ENCODE assay signal across 15 cellular contexts in the genomic region with DNA sequence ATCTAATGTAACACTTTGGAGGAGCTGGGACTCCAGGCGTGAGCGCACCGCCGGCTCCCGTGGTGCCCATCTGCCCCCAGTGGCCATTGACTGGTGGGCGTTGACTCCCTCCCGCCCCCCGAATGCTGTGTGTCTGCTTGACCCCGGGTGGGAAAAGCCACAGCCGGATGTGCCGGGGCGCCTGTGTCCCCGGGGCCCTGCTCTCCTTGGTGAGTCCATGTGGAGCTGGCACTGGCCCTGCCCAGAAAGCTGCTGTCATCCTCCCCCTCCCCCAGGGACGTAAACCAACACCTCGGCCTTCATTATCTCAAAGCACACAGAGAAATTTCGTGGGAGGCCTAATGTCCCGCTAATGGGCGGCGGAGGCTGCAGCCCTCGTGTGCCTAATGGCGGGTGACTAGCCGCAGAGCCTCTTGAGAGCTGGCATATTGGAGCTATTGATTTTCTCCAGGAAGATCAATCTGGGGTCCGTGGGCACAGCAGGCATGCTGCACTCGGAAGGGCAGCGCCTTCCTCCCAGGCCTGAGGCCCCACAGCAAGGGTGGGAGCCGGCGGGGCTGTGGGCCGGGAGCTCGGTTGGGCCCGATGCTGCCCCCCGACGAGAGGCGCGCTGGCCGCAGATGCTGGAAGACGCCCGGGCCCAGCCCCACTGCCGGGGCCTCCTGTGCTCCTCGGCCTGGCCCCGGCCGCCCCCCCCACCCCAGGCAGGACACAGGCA. TPM values are rescaled to one million over a fixed set of nuclear protein-coding genes. Genes with fewer than 3 reads are reported as not detected.
A peak's percentile ranks its signal among the peaks of the same experiment; 100 is the strongest.
DNase-seq lines count a peak whose midpoint lies in the region; ATAC-seq, FAIRE-seq and TF ChIP-seq lines count a peak whose summit lies in the region.
"Had no signal": no experiment of that assay in that cellular context is flagged by ENCODE, and none has a peak within 500 bp of the region (broad histone marks: within the 10 kb centered on the region; RNA-seq: fewer than 3 reads in every experiment).

No MANE protein-coding gene starts in this region.

- BruUV-seq in K562 (replicated peaks; lab: Mats Ljungman, UMichigan) = no TSS peak

- H4K20me1 ChIP-seq in GM23338 (replicated peaks; ENCODE audit: insufficient read depth) (no peaks in the 10 kb centered on the region), K562 (replicated peaks; ENCODE audit: control insufficient read depth, insufficient read depth, low read length) (no peaks in the 10 kb centered on the region)

- no peak overlapping the region for H3K4me3 ChIP-seq in GM23338
- H3K4me3 ChIP-seq in K562 = no peak overlapping the region
- H3K4me3 ChIP-seq: HAP-1, MG63 had no signal

- in situ Hi-C loops in K562 (cut with MboI) = no loop called here

- no peaks in the 10 kb centered on the region for H3K36me3 ChIP-seq in GM23338 (ENCODE audit: insufficient read depth)
- no peaks in the 10 kb centered on the region for H3K36me3 ChIP-seq in K562 (ENCODE audit: control insufficient read depth, insufficient read depth, low read length)
- H3K36me3 ChIP-seq: HAP-1, MG63 had no signal

- H3K4me3 Mint-ChIP-seq in GM23338 = no peak overlapping the region
- H3K4me3 Mint-ChIP-seq: activated CD4-positive, alpha-beta T cell treated with anti-CD3 and anti-CD28 coated beads for 36 hours; activated T-helper 1 cell treated with anti-CD3 and anti-CD28 coated beads, Interleukin-12 subunit alpha, Interleukin-12 subunit beta, Interleukin-2, Interleukin-4 antibody, amounts not matched to agents 30 ng/mL and 10 ng/mL and 1 ng/mL, durations not matched to agents 14 hours and 24 hours and 36 hours; B cell had no signal

- H3K4me1 Mint-ChIP-seq in GM23338 = 0 out of 3 replicates have a peak, but pooled peaks cover 2% of the 10 kb centered on the region

- no peaks in the 10 kb centered on the region for H3K9me2 ChIP-seq in GM23338 (ENCODE audit: insufficient read depth)

- TF ChIP-seq RAD21 in K562 (CRISPR knock-in tag; conservative IDR thresholded peaks at IDR 0.05 in 1 of 2, IDR thresholded peaks at IDR 0.05 in 1 of 2) = no peak

- no peak overlapping the region for H3K4me2 ChIP-seq in GM23338
- no peak overlapping the region; the same call in 1 of the 2 replicates for H3K4me2 ChIP-seq in K562 (ENCODE audit: insufficient read depth, low read length)

- CTCF ChIA-PET in K562 (lab: Yijun Ruan, JAX; ENCODE audit: low intra/inter-chr PET ratio) = no interaction called here

- H3K9me1 ChIP-seq in K562 (ENCODE audit: control insufficient read depth, insufficient read depth, low read length) = no peaks in the 10 kb centered on the region

- 59% methylated on average over 28 of the region's 41 CpGs for WGBS in K562 (ENCODE audit: insufficient coverage, low coverage, missing lambda C conversion rate)

- peaks cover 8% of the 10 kb centered on the region for H3K27me3 Mint-ChIP-seq in GM23338 (ENCODE audit: insufficient read depth, low read depth, poor library complexity)
- H3K27me3 Mint-ChIP-seq: activated CD4-positive, alpha-beta T cell treated with anti-CD3 and anti-CD28 coated beads for 36 hours; B cell had no signal

- H3K9me3 Mint-ChIP-seq in GM23338 = no peaks in the 10 kb centered on the region; the same call in 2 of the 3 replicates
- H3K9me3 Mint-ChIP-seq: activated T-helper 1 cell treated with anti-CD3 and anti-CD28 coated beads, Interleukin-12 subunit alpha, Interleukin-12 subunit beta, Interleukin-2, Interleukin-4 antibody, amounts not matched to agents 30 ng/mL and 10 ng/mL and 1 ng/mL, durations not matched to agents 14 hours and 24 hours and 36 hours had no signal

- H3F3A ChIP-seq in GM23338 (replicated peaks; ENCODE audit: low read depth) = no peaks in the 10 kb centered on the region

- ATAC-seq in GM23338 = peak; percentile 38
- no peak; the same call in 2 of the 3 replicates for ATAC-seq in K562
- no peak for ATAC-seq in GM21526 (IDR thresholded peaks at IDR 0.05; ENCODE audit: low FRiP score, unreplicated experiment)
- ATAC-seq: activated CD4-positive, alpha-beta T cell treated with anti-CD3 and anti-CD28 coated beads for 36 hours had no signal

- no peaks in the 10 kb centered on the region for H3K36me3 Mint-ChIP-seq in GM23338 (ENCODE audit: low read depth)

- no peaks in the 10 kb centered on the region for H3K79me2 ChIP-seq in GM23338 (replicated peaks; ENCODE audit: insufficient read depth)
- H3K79me2 ChIP-seq in K562 (ENCODE audit: control insufficient read depth, insufficient read depth, low read length) = no peaks in the 10 kb centered on the region

- no peak for TF ChIP-seq POLR2A in K562 (conservative IDR thresholded peaks at IDR 0.05)

- 0 out of 2 replicates have a peak, but pooled peaks have one; percentile 6 for TF ChIP-seq CTCF in 22Rv1 (IDR thresholded peaks at IDR 0.05)
- TF ChIP-seq CTCF in GM23338 (conservative IDR thresholded peaks at IDR 0.05; ENCODE audit: low read depth in 2 of 2) = peak in 1 of 2 experiments; percentile 7; a peak in 1 of 4 replicates
- TF ChIP-seq CTCF in K562 (IDR thresholded peaks at IDR 0.05 in 2 of 3, conservative IDR thresholded peaks at IDR 0.05 in 1 of 3; ENCODE audit: insufficient read depth in 2 of 3, low read depth in 1 of 3, low read length in 3 of 3) = peak in 1 of 3 experiments; percentile 14; a peak in 1 of 6 replicates

- no peak overlapping the region; the same call in 1 of the 2 replicates for H2AFZ ChIP-seq in GM23338
- peak overlapping the region; percentile 59 for H2AFZ ChIP-seq in K562 (ENCODE audit: low read depth, low read length)

- no peak overlapping the region for H3K27ac ChIP-seq in 22Rv1
- H3K27ac ChIP-seq in GM23338 (ENCODE audit: low read depth) = no peak overlapping the region
- H3K27ac ChIP-seq in K562 (ENCODE audit: extremely low read depth, low read depth, low read length) = no peak overlapping the region

- TF ChIP-seq EP300 in K562 (IDR thresholded peaks at IDR 0.05; ENCODE audit: low read length) = no peak

- H3K9me3 ChIP-seq in K562 (replicated peaks; ENCODE audit: control insufficient read depth, insufficient read depth, low read depth, low read length) = peaks cover 1% of the 10 kb centered on the region
- H3K9me3 ChIP-seq: HAP-1 had no signal

- H3K27me3 ChIP-seq in GM23338 (ENCODE audit: insufficient read depth) = no peaks in the 10 kb centered on the region
- H3K27me3 ChIP-seq in K562 (ENCODE audit: control insufficient read depth in 2 of 2, insufficient read depth in 2 of 2, low read length in 2 of 2) = no peaks in the 10 kb centered on the region
- H3K27me3 ChIP-seq: MG63 had no signal

- peak; percentile 58 for FAIRE-seq in K562 (lab: Jason Lieb, UNC)
- FAIRE-seq: frontal cortex had no signal

- H3K4me1 ChIP-seq in GM23338 (ENCODE audit: insufficient read depth) = no peaks in the 10 kb centered on the region
- H3K4me1 ChIP-seq in K562 (replicated peaks in 1 of 2; ENCODE audit: control insufficient read depth in 2 of 2, insufficient read depth in 2 of 2, low read length in 2 of 2) = peaks cover 0 to 64% of the 10 kb centered on the region in 2 experiments; a peak in 2 of 5 replicates
- H3K4me1 ChIP-seq: HAP-1 had no signal

- H3K27ac Mint-ChIP-seq in GM23338 = no peak overlapping the region; the same call in 1 of the 2 replicates
- H3K27ac Mint-ChIP-seq: activated CD4-positive, alpha-beta T cell treated with anti-CD3 and anti-CD28 coated beads for 36 hours; activated T-helper 1 cell treated with anti-CD3 and anti-CD28 coated beads, Interleukin-12 subunit alpha, Interleukin-12 subunit beta, Interleukin-2, Interleukin-4 antibody, amounts not matched to agents 30 ng/mL and 10 ng/mL and 1 ng/mL, durations not matched to agents 14 hours and 24 hours and 36 hours; B cell had no signal

- POLR2A ChIA-PET in K562 (lab: Yijun Ruan, JAX) = interaction anchor here (0.6 to 1.2 kb wide), 4 partner anchors 20 to 965 kb away, joined by 3 read pairs; no protein-coding TSS in a partner anchor

- peak overlapping the region in 1 of 2 experiments; percentile 78; a peak in 2 of 4 replicates for H3K9ac ChIP-seq in K562 (ENCODE audit: insufficient read depth in 1 of 2, low read depth in 2 of 2, low read length in 2 of 2)

- DNase-seq in GM23338 (ENCODE audit: low spot score) (peak; percentile 44), K562 (ENCODE audit: extremely low read depth in 1 of 4, low spot score in 3 of 4) (peak in 1 of 4 experiments; percentile 27), NCI-H82 (lab: John Stamatoyannopoulos, UW) (no peak), HCEC 1CT (no peak)
- DNase-seq: activated CD4-positive, alpha-beta T cell treated with anti-CD3 and anti-CD28 coated beads for 36 hours; effector memory CD4-positive, alpha-beta T cell; islet precursor cell; MG63 had no signal

- intact Hi-C loops in K562 (cut with micrococcal nuclease) = no loop called here

RNA-seq across cellular contexts. Expression of gene PERCC1, which starts 4.0 kb away (rescaled TPM):
- not detected in 2 replicates for total RNA-seq in GM23338 (2014; rRNA removed; shearing (Covaris generic))
- not detected in 2 replicates for polyA plus RNA-seq in GM23338 (2016; fragmentation: Nextera tagmentation; extraction: Ambion mirVana)
- total RNA-seq in K562 (2011; cell fraction: chromatin; rRNA removed; ENCODE audit: low replicate concordance) = not detected in 2 replicates
- total RNA-seq in K562 (2011; cell fraction: nucleolus; rRNA removed) = not detected in 2 replicates
- total RNA-seq in K562 (2011; cell fraction: nucleoplasm; rRNA removed) = not detected in 2 replicates
- total RNA-seq in K562 (2014; rRNA removed) = not detected in 2 replicates
- total RNA-seq in K562 (2014; rRNA removed; fragmentation: Illumina TruSeq; extraction: Trizol) = not detected in 2 replicates
- total RNA-seq in K562 (2015; rRNA removed; fragmentation: Illumina TruSeq; extraction: Trizol) = not detected in 2 replicates
- not detected in 2 replicates for total RNA-seq in K562 (2021)
- not detected in 2 replicates for polyA plus RNA-seq in K562 (2011; rRNA removed)
- not detected in 2 replicates for polyA plus RNA-seq in K562 (2011; cell fraction: cytosol; rRNA removed)
- not detected in 2 replicates for polyA plus RNA-seq in K562 (2011; cell fraction: nucleus; rRNA removed)
- not detected in 2 replicates for polyA plus RNA-seq in K562 (2012)
- polyA plus RNA-seq in K562 (2014; fragmentation: Illumina TruSeq; extraction: Trizol) = not detected in 2 replicates
- not detected for polyA plus RNA-seq in K562 (2014; fragmentation: Nextera tagmentation; extraction: Ambion mirVana)
- not detected in 2 replicates for polyA plus RNA-seq in K562 (2014; rRNA removed)
- not detected in 2 replicates for polyA minus RNA-seq in K562 (2011; rRNA and poly(A)+ RNA removed)
- polyA minus RNA-seq in K562 (2011; cell fraction: cytosol; rRNA and poly(A)+ RNA removed) = not detected in 2 replicates
- not detected in 2 replicates for polyA minus RNA-seq in K562 (2011; cell fraction: nucleus; rRNA and poly(A)+ RNA removed)
- total RNA-seq: activated CD4-positive, alpha-beta T cell treated with anti-CD3 and anti-CD28 coated beads for 36 hours; activated T-helper 1 cell treated with anti-CD3 and anti-CD28 coated beads, Interleukin-12 subunit alpha, Interleukin-12 subunit beta, Interleukin-2, Interleukin-4 antibody, amounts not matched to agents 30 ng/mL and 10 ng/mL and 1 ng/mL, durations not matched to agents 14 hours and 24 hours and 36 hours; frontal cortex; renal cortical epithelial cell had no signal

RNA-seq across cellular contexts. Expression of gene UQCC4, which starts 6.3 kb away (rescaled TPM):
- 14.2 and 23.9 TPM in 2 replicates for total RNA-seq in GM23338 (2014; rRNA removed; shearing (Covaris generic))
- polyA plus RNA-seq in GM23338 (2016; fragmentation: Nextera tagmentation; extraction: Ambion mirVana) = 25.8 and 27.1 TPM in 2 replicates
- 18.2 and 43.0 TPM in 2 replicates for total RNA-seq in K562 (2011; cell fraction: chromatin; rRNA removed; ENCODE audit: low replicate concordance)
- 45.9 and 52.7 TPM in 2 replicates for total RNA-seq in K562 (2011; cell fraction: nucleolus; rRNA removed)
- 35.9 and 40.4 TPM in 2 replicates for total RNA-seq in K562 (2011; cell fraction: nucleoplasm; rRNA removed)
- total RNA-seq in K562 (2014; rRNA removed) = 48.7 and 49.7 TPM in 2 replicates
- 12.3 and 15.4 TPM in 2 replicates for total RNA-seq in K562 (2014; rRNA removed; fragmentation: Illumina TruSeq; extraction: Trizol)
- 34.4 and 35.6 TPM in 2 replicates for total RNA-seq in K562 (2015; rRNA removed; fragmentation: Illumina TruSeq; extraction: Trizol)
- total RNA-seq in K562 (2021) = 31.9 and 35.3 TPM in 2 replicates
- 46.1 and 47.0 TPM in 2 replicates for polyA plus RNA-seq in K562 (2011; rRNA removed)
- 52.6 and 64.3 TPM in 2 replicates for polyA plus RNA-seq in K562 (2011; cell fraction: cytosol; rRNA removed)
- polyA plus RNA-seq in K562 (2011; cell fraction: nucleus; rRNA removed) = 44.3 and 47.3 TPM in 2 replicates
- 16.8 and 31.2 TPM in 2 replicates for polyA plus RNA-seq in K562 (2012)
- polyA plus RNA-seq in K562 (2014; fragmentation: Illumina TruSeq; extraction: Trizol) = 20.5 and 37.8 TPM in 2 replicates
- 1 to 10 TPM; 1.3 to 3.9 TPM for polyA plus RNA-seq in K562 (2014; fragmentation: Nextera tagmentation; extraction: Ambion mirVana)
- 43.9 and 50.0 TPM in 2 replicates for polyA plus RNA-seq in K562 (2014; rRNA removed)
- 10.9 and 12.0 TPM in 2 replicates for polyA minus RNA-seq in K562 (2011; rRNA and poly(A)+ RNA removed)
- 8.9 and 11.7 TPM in 2 replicates for polyA minus RNA-seq in K562 (2011; cell fraction: cytosol; rRNA and poly(A)+ RNA removed)
- 9.6 and 14.0 TPM in 2 replicates for polyA minus RNA-seq in K562 (2011; cell fraction: nucleus; rRNA and poly(A)+ RNA removed)

RNA-seq across cellular contexts. Expression of gene UNKL, which starts 12.4 kb away (rescaled TPM):
- 24.8 and 28.7 TPM in 2 replicates for total RNA-seq in GM23338 (2014; rRNA removed; shearing (Covaris generic))
- 10.8 and 16.7 TPM in 2 replicates for polyA plus RNA-seq in GM23338 (2016; fragmentation: Nextera tagmentation; extraction: Ambion mirVana)
- 87.2 and 161 TPM in 2 replicates for total RNA-seq in K562 (2011; cell fraction: chromatin; rRNA removed; ENCODE audit: low replicate concordance)
- total RNA-seq in K562 (2011; cell fraction: nucleolus; rRNA removed) = 91.9 and 116 TPM in 2 replicates
- 69.6 and 98.9 TPM in 2 replicates for total RNA-seq in K562 (2011; cell fraction: nucleoplasm; rRNA removed)
- 17.2 and 17.6 TPM in 2 replicates for total RNA-seq in K562 (2014; rRNA removed)
- 4.2 and 4.4 TPM in 2 replicates for total RNA-seq in K562 (2014; rRNA removed; fragmentation: Illumina TruSeq; extraction: Trizol)
- 5.1 and 12.1 TPM in 2 replicates for total RNA-seq in K562 (2015; rRNA removed; fragmentation: Illumina TruSeq; extraction: Trizol)
- 22.3 and 30.2 TPM in 2 replicates for total RNA-seq in K562 (2021)
- 19.0 and 26.5 TPM in 2 replicates for polyA plus RNA-seq in K562 (2011; rRNA removed)
- 17.4 and 36.7 TPM in 2 replicates for polyA plus RNA-seq in K562 (2011; cell fraction: cytosol; rRNA removed)
- 121 and 141 TPM in 2 replicates for polyA plus RNA-seq in K562 (2011; cell fraction: nucleus; rRNA removed)
- polyA plus RNA-seq in K562 (2012) = 11.5 and 25.8 TPM in 2 replicates
- 3.3 and 18.5 TPM in 2 replicates for polyA plus RNA-seq in K562 (2014; fragmentation: Illumina TruSeq; extraction: Trizol)
- under 1 TPM; 0.37 to 0.48 TPM for polyA plus RNA-seq in K562 (2014; fragmentation: Nextera tagmentation; extraction: Ambion mirVana)
- 17.5 and 22.1 TPM in 2 replicates for polyA plus RNA-seq in K562 (2014; rRNA removed)
- polyA minus RNA-seq in K562 (2011; rRNA and poly(A)+ RNA removed) = 3.1 and 3.6 TPM in 2 replicates
- 23.1 and 27.5 TPM in 2 replicates for polyA minus RNA-seq in K562 (2011; cell fraction: cytosol; rRNA and poly(A)+ RNA removed)
- polyA minus RNA-seq in K562 (2011; cell fraction: nucleus; rRNA and poly(A)+ RNA removed) = 25.4 and 28.3 TPM in 2 replicates

RNA-seq across cellular contexts. Expression of gene CCDC154, which starts 17.5 kb away (rescaled TPM):
- not detected in 2 replicates for total RNA-seq in GM23338 (2014; rRNA removed; shearing (Covaris generic))
- polyA plus RNA-seq in GM23338 (2016; fragmentation: Nextera tagmentation; extraction: Ambion mirVana) = 0.31 and 0.49 TPM in 2 replicates
- 1.2 and 4.8 TPM in 2 replicates for total RNA-seq in K562 (2011; cell fraction: chromatin; rRNA removed; ENCODE audit: low replicate concordance)
- total RNA-seq in K562 (2011; cell fraction: nucleolus; rRNA removed) = 2.5 and 3.0 TPM in 2 replicates
- 1.5 and 2.7 TPM in 2 replicates for total RNA-seq in K562 (2011; cell fraction: nucleoplasm; rRNA removed)
- total RNA-seq in K562 (2014; rRNA removed) = 0.04 TPM in 1 of 2 replicates, not detected in the other
- total RNA-seq in K562 (2014; rRNA removed; fragmentation: Illumina TruSeq; extraction: Trizol) = not detected in 2 replicates
- 0.18 TPM in 1 of 2 replicates, not detected in the other for total RNA-seq in K562 (2015; rRNA removed; fragmentation: Illumina TruSeq; extraction: Trizol)
- 0.22 and 0.42 TPM in 2 replicates for total RNA-seq in K562 (2021)
- 0.15 and 0.19 TPM in 2 replicates for polyA plus RNA-seq in K562 (2011; rRNA removed)
- 0.04 TPM in 1 of 2 replicates, not detected in the other for polyA plus RNA-seq in K562 (2011; cell fraction: cytosol; rRNA removed)
- 1.1 and 2.4 TPM in 2 replicates for polyA plus RNA-seq in K562 (2011; cell fraction: nucleus; rRNA removed)
- polyA plus RNA-seq in K562 (2012) = 0.39 and 4.2 TPM in 2 replicates
- polyA plus RNA-seq in K562 (2014; fragmentation: Illumina TruSeq; extraction: Trizol) = not detected in 2 replicates
- not detected for polyA plus RNA-seq in K562 (2014; fragmentation: Nextera tagmentation; extraction: Ambion mirVana)
- polyA plus RNA-seq in K562 (2014; rRNA removed) = 0.03 and 1.4 TPM in 2 replicates
- polyA minus RNA-seq in K562 (2011; rRNA and poly(A)+ RNA removed) = not detected in 2 replicates
- not detected in 2 replicates for polyA minus RNA-seq in K562 (2011; cell fraction: cytosol; rRNA and poly(A)+ RNA removed)
- polyA minus RNA-seq in K562 (2011; cell fraction: nucleus; rRNA and poly(A)+ RNA removed) = 0.33 and 0.54 TPM in 2 replicates

RNA-seq across cellular contexts. Expression of gene CLCN7, which starts 47.9 kb away (rescaled TPM):
- total RNA-seq in GM23338 (2014; rRNA removed; shearing (Covaris generic)) = 35.9 and 53.8 TPM in 2 replicates
- 13.8 and 17.4 TPM in 2 replicates for polyA plus RNA-seq in GM23338 (2016; fragmentation: Nextera tagmentation; extraction: Ambion mirVana)
- total RNA-seq in K562 (2011; cell fraction: chromatin; rRNA removed; ENCODE audit: low replicate concordance) = 211 and 640 TPM in 2 replicates
- total RNA-seq in K562 (2011; cell fraction: nucleolus; rRNA removed) = 395 and 397 TPM in 2 replicates
- 230 and 249 TPM in 2 replicates for total RNA-seq in K562 (2011; cell fraction: nucleoplasm; rRNA removed)
- total RNA-seq in K562 (2014; rRNA removed) = 56.3 and 60.8 TPM in 2 replicates
- total RNA-seq in K562 (2014; rRNA removed; fragmentation: Illumina TruSeq; extraction: Trizol) = 8.4 and 10.7 TPM in 2 replicates
- total RNA-seq in K562 (2015; rRNA removed; fragmentation: Illumina TruSeq; extraction: Trizol) = 19.6 and 22.4 TPM in 2 replicates
- total RNA-seq in K562 (2021) = 85.3 and 97.0 TPM in 2 replicates
- polyA plus RNA-seq in K562 (2011; rRNA removed) = 18.2 and 29.5 TPM in 2 replicates
- 15.2 and 41.1 TPM in 2 replicates for polyA plus RNA-seq in K562 (2011; cell fraction: cytosol; rRNA removed)
- polyA plus RNA-seq in K562 (2011; cell fraction: nucleus; rRNA removed) = 239 and 402 TPM in 2 replicates
- polyA plus RNA-seq in K562 (2012) = 92.4 and 190 TPM in 2 replicates
- 18.7 and 39.3 TPM in 2 replicates for polyA plus RNA-seq in K562 (2014; fragmentation: Illumina TruSeq; extraction: Trizol)
- under 1 TPM; 0.06 TPM for polyA plus RNA-seq in K562 (2014; fragmentation: Nextera tagmentation; extraction: Ambion mirVana)
- 81.5 and 126 TPM in 2 replicates for polyA plus RNA-seq in K562 (2014; rRNA removed)
- 9.3 and 23.0 TPM in 2 replicates for polyA minus RNA-seq in K562 (2011; rRNA and poly(A)+ RNA removed)
- polyA minus RNA-seq in K562 (2011; cell fraction: cytosol; rRNA and poly(A)+ RNA removed) = 19.6 and 27.9 TPM in 2 replicates
- polyA minus RNA-seq in K562 (2011; cell fraction: nucleus; rRNA and poly(A)+ RNA removed) = 70.2 and 71.9 TPM in 2 replicates
